1 cellular context compared by ENCODE assay signal in genomic region chr11:45411221-45411946, GRCh38.
TF ChIP-seq lines count a peak whose summit lies in the region.

No MANE protein-coding gene starts in this region.

TF ChIP-seq in GM23338, 12 proteins besides CTCF, POLR2A, EP300 and RAD21 (continued from another document):
- TF ChIP-seq EZH2phosphoT487 (IDR thresholded peaks at IDR 0.05; ENCODE audit: unreplicated experiment): no peak
- no peak for TF ChIP-seq STAT1 (IDR thresholded peaks at IDR 0.05; ENCODE audit: unreplicated experiment)
- TF ChIP-seq NANOG (IDR thresholded peaks at IDR 0.05; ENCODE audit: borderline replicate concordance): no peak
- no peak for TF ChIP-seq ETS1 (IDR thresholded peaks at IDR 0.05)
- TF ChIP-seq CREB1 (CRISPR knock-in tag; IDR thresholded peaks at IDR 0.05; ENCODE audit: low read depth): no peak
- no peak for TF ChIP-seq POLR2AphosphoS5 (IDR thresholded peaks at IDR 0.05; ENCODE audit: low read depth)
- TF ChIP-seq JUNB (IDR thresholded peaks at IDR 0.05; ENCODE audit: unreplicated experiment): no peak
- TF ChIP-seq ZNF331 (CRISPR knock-in tag; IDR thresholded peaks at IDR 0.05; ENCODE audit: low read depth): no peak
